In genomic region chr13:32430018-32430747, GRCh38 we compare ENCODE assay signal across 16 cellular contexts. TPM values are rescaled to one million over a fixed set of nuclear protein-coding genes. Genes with fewer than 3 reads are reported as not detected.
DNase-seq lines count a peak whose midpoint lies in the region; ATAC-seq and TF ChIP-seq lines count a peak whose summit lies in the region.
"Had no signal": no experiment of that assay in that cellular context is flagged by ENCODE, and none has a peak within 500 bp of the region (broad histone marks: within the 10 kb centered on the region; RNA-seq: fewer than 3 reads in every experiment).

No MANE protein-coding gene starts in this region.

- CTCF ChIA-PET in activated naive CD4-positive, alpha-beta T cell treated with anti-CD3 and anti-CD28 coated beads, Interleukin-2, amount 10 ng/mL, durations not matched to agents 7 days and 5 days (lab: Charles Lee), result no interaction called here

- peaks cover 14% of the 10 kb centered on the region; the same call in 1 of the 2 replicates for H3F3A ChIP-seq in GM23338 (replicated peaks; ENCODE audit: low read depth)

- H3K36me3 Mint-ChIP-seq in activated naive CD4-positive, alpha-beta T cell treated with anti-CD3 and anti-CD28 coated beads, Interleukin-2, amount 50 U/mL, for 72 hours, result peaks cover 16 to 20% of the 10 kb centered on the region in 2 donors
- H3K36me3 Mint-ChIP-seq in activated naive CD4-positive, alpha-beta T cell treated with anti-CD3 and anti-CD28 coated beads, Interleukin-2, amount 10 ng/mL, durations not matched to agents 7 days and 5 days, result peaks cover 14% of the 10 kb centered on the region
- no peaks in the 10 kb centered on the region; the same call in 2 of the 3 replicates for H3K36me3 Mint-ChIP-seq in GM23338 (ENCODE audit: low read depth)

- H3K9me3 ChIP-seq in SJCRH30 (replicated peaks), result no peaks in the 10 kb centered on the region
- H3K9me3 ChIP-seq: neutrophil had no signal

- H3K27ac ChIP-seq in SJCRH30, result peak overlapping the region; percentile 21
- H3K27ac ChIP-seq in dorsolateral prefrontal cortex, result peak overlapping the region in 34 of 59 donors; percentile 5 to 99 (median 58)
- H3K27ac ChIP-seq in substantia nigra (ENCODE audit: low read depth, low read length, poor library complexity, severe bottlenecking), result peak overlapping the region; percentile 37
- H3K27ac ChIP-seq in GM23338 (ENCODE audit: low read depth), result no peak overlapping the region
- H3K27ac ChIP-seq: neutrophil, WERI-Rb-1 had no signal

- H3K4me3 ChIP-seq in SJCRH30 (no peak overlapping the region), dorsolateral prefrontal cortex (no peak overlapping the region), GM23338 (no peak overlapping the region)

- no peak overlapping the region for H3K4me3 Mint-ChIP-seq in activated naive CD4-positive, alpha-beta T cell treated with anti-CD3 and anti-CD28 coated beads, Interleukin-2, amount 10 ng/mL, durations not matched to agents 7 days and 5 days
- H3K4me3 Mint-ChIP-seq in GM23338, result no peak overlapping the region

- TF ChIP-seq CTCF in dorsolateral prefrontal cortex (IDR thresholded peaks at IDR 0.05 in 54 of 56, conservative IDR thresholded peaks at IDR 0.05 in 2 of 56; ENCODE audit: low read depth in 1 of 56, partially characterized antibody in 56 of 56) (no peak), GM23338 (conservative IDR thresholded peaks at IDR 0.05; ENCODE audit: low read depth in 2 of 2) (no peak)

- no peak overlapping the region for H3K4me2 ChIP-seq in GM23338

- H3K79me2 ChIP-seq in GM23338 (replicated peaks; ENCODE audit: insufficient read depth), result 0 out of 2 replicates have a peak, but pooled peaks cover 5% of the 10 kb centered on the region

- no peaks in the 10 kb centered on the region for H3K9me3 Mint-ChIP-seq in activated naive CD4-positive, alpha-beta T cell treated with anti-CD3 and anti-CD28 coated beads, Interleukin-2, amount 50 U/mL, for 72 hours
- H3K9me3 Mint-ChIP-seq in activated naive CD4-positive, alpha-beta T cell treated with anti-CD3 and anti-CD28 coated beads, Interleukin-2, amount 10 ng/mL, durations not matched to agents 7 days and 5 days, result no peaks in the 10 kb centered on the region
- no peaks in the 10 kb centered on the region for H3K9me3 Mint-ChIP-seq in GM23338

- intact Hi-C loops in dorsolateral prefrontal cortex (cut with DNase I), result no loop called here

- H3K9me2 ChIP-seq in GM23338 (ENCODE audit: insufficient read depth), result no peaks in the 10 kb centered on the region

- H3K4me1 ChIP-seq in SJCRH30, result peaks cover 13% of the 10 kb centered on the region; the same call in 1 of the 2 replicates
- peaks cover 18% of the 10 kb centered on the region for H3K4me1 ChIP-seq in GM23338 (ENCODE audit: insufficient read depth)

- H2AFZ ChIP-seq in GM23338, result no peak overlapping the region

- H3K36me3 ChIP-seq in SJCRH30, result no peaks in the 10 kb centered on the region
- H3K36me3 ChIP-seq in GM23338 (ENCODE audit: insufficient read depth), result no peaks in the 10 kb centered on the region
- H3K36me3 ChIP-seq: WERI-Rb-1 had no signal

- H4K20me1 ChIP-seq in GM23338 (replicated peaks; ENCODE audit: insufficient read depth), result 0 out of 2 replicates have a peak, but pooled peaks cover 3% of the 10 kb centered on the region

- H3K27ac Mint-ChIP-seq in activated naive CD4-positive, alpha-beta T cell treated with anti-CD3 and anti-CD28 coated beads, Interleukin-2, amount 50 U/mL, for 72 hours, result peak overlapping the region; percentile 3 to 6
- H3K27ac Mint-ChIP-seq in activated naive CD4-positive, alpha-beta T cell treated with anti-CD3 and anti-CD28 coated beads, Interleukin-2, amount 10 ng/mL, durations not matched to agents 7 days and 5 days, result no peak overlapping the region
- H3K27ac Mint-ChIP-seq in GM23338, result no peak overlapping the region

- no peak for DNase-seq in activated naive CD4-positive, alpha-beta T cell treated with anti-CD3 and anti-CD28 coated beads, Interleukin-2, amount 50 U/mL, for 72 hours (ENCODE audit: low spot score in 2 of 2)
- no peak for DNase-seq in activated naive CD4-positive, alpha-beta T cell treated with anti-CD3 and anti-CD28 coated beads, Interleukin-2, amount 10 ng/mL, durations not matched to agents 7 days and 5 days
- DNase-seq in SJCRH30, result peak; percentile 69 to 84
- DNase-seq in dorsolateral prefrontal cortex, result no peak
- DNase-seq in substantia nigra (lab: John Stamatoyannopoulos, UW), result peak in 1 of 49 donors; percentile 12
- no peak for DNase-seq in A172 (ENCODE audit: low spot score)
- DNase-seq in NCI-H748 (lab: John Stamatoyannopoulos, UW; ENCODE audit: unreplicated experiment), result no peak
- no peak for DNase-seq in GM23338 (ENCODE audit: low spot score)
- DNase-seq: activated T-cell treated with anti-CD3 and anti-CD28 coated beads for 4 hours, cortex of kidney, DMS53, NCI-H1105, NCI-H2227 treated with DMSO at 0.1 percent for 48 hours, small intestine, WERI-Rb-1 had no signal

- no peaks in the 10 kb centered on the region for H3K27me3 Mint-ChIP-seq in activated naive CD4-positive, alpha-beta T cell treated with anti-CD3 and anti-CD28 coated beads, Interleukin-2, amount 10 ng/mL, durations not matched to agents 7 days and 5 days
- peaks cover 6% of the 10 kb centered on the region for H3K27me3 Mint-ChIP-seq in GM23338 (ENCODE audit: insufficient read depth, low read depth, poor library complexity)

- no peak for ATAC-seq in activated naive CD4-positive, alpha-beta T cell treated with anti-CD3 and anti-CD28 coated beads, Interleukin-2, amount 50 U/mL, for 72 hours
- ATAC-seq in GM23338, result no peak

- peaks cover 38% of the 10 kb centered on the region for H3K4me1 Mint-ChIP-seq in activated naive CD4-positive, alpha-beta T cell treated with anti-CD3 and anti-CD28 coated beads, Interleukin-2, amount 10 ng/mL, durations not matched to agents 7 days and 5 days
- H3K4me1 Mint-ChIP-seq in GM23338, result peaks cover 19% of the 10 kb centered on the region

- no peaks in the 10 kb centered on the region for H3K27me3 ChIP-seq in SJCRH30
- H3K27me3 ChIP-seq in dorsolateral prefrontal cortex, result no peaks in the 10 kb centered on the region
- H3K27me3 ChIP-seq in GM23338 (ENCODE audit: insufficient read depth), result peaks cover 16% of the 10 kb centered on the region
- H3K27me3 ChIP-seq: neutrophil had no signal

TF ChIP-seq in GM23338, 12 proteins besides CTCF, POLR2A, EP300 and RAD21 (continues in another document):
- no peak for TF ChIP-seq EZH2phosphoT487 (IDR thresholded peaks at IDR 0.05; ENCODE audit: unreplicated experiment)
- no peak for TF ChIP-seq POLR2AphosphoS5 (IDR thresholded peaks at IDR 0.05; ENCODE audit: low read depth)
- TF ChIP-seq JUNB (IDR thresholded peaks at IDR 0.05; ENCODE audit: unreplicated experiment), result no peak
- TF ChIP-seq EZH2 (IDR thresholded peaks at IDR 0.05; ENCODE audit: low read depth, unreplicated experiment), result no peak
- no peak for TF ChIP-seq ZNF114 (CRISPR knock-in tag; IDR thresholded peaks at IDR 0.05)
- TF ChIP-seq NANOG (IDR thresholded peaks at IDR 0.05; ENCODE audit: borderline replicate concordance), result no peak

RNA-seq across cellular contexts. Expression of gene N4BP2L1, which starts 2.3 kb away (rescaled TPM):
- total RNA-seq in activated naive CD4-positive, alpha-beta T cell treated with anti-CD3 and anti-CD28 coated beads, Interleukin-2, amount 50 U/mL, for 72 hours, result 10 to 100 TPM; 23.4 to 44.9 TPM
- total RNA-seq in SJCRH30 (2014; rRNA removed; shearing (Covaris generic)), result 6.3 and 10.4 TPM in 2 replicates
- 10 to 100 TPM; 33.3 to 87.5 (median 55.8) TPM for total RNA-seq in dorsolateral prefrontal cortex
- 1.5 and 2.2 TPM in 2 replicates for total RNA-seq in A172 (2014; rRNA removed; shearing (Covaris generic))
- total RNA-seq in GM23338 (2014; rRNA removed; shearing (Covaris generic)), result 3.0 and 4.1 TPM in 2 replicates
- polyA plus RNA-seq in GM23338 (2016; fragmentation: Nextera tagmentation; extraction: Ambion mirVana), result 1.8 and 3.3 TPM in 2 replicates

Comparison
In these comparisons a context has a peak if more than half of its experiments do, and no peak if none do; other contexts are left out.
1. H3K27ac Mint-ChIP-seq: peak in activated naive CD4-positive, alpha-beta T cell treated with anti-CD3 and anti-CD28 coated beads, Interleukin-2, amount 50 U/mL, for 72 hours (2 of 2); none in activated naive CD4-positive, alpha-beta T cell treated with anti-CD3 and anti-CD28 coated beads, Interleukin-2, amount 10 ng/mL, durations not matched to agents 7 days and 5 days (single experiment) and GM23338 (single experiment).
2. DNase-seq: peak in SJCRH30 (2 of 2); none in activated naive CD4-positive, alpha-beta T cell treated with anti-CD3 and anti-CD28 coated beads, Interleukin-2, amount 50 U/mL, for 72 hours (0 of 2), activated naive CD4-positive, alpha-beta T cell treated with anti-CD3 and anti-CD28 coated beads, Interleukin-2, amount 10 ng/mL, durations not matched to agents 7 days and 5 days (single experiment), dorsolateral prefrontal cortex (0 of 10), A172 (single experiment), NCI-H748 (single experiment) and GM23338 (single experiment).